In the genomic region with DNA sequence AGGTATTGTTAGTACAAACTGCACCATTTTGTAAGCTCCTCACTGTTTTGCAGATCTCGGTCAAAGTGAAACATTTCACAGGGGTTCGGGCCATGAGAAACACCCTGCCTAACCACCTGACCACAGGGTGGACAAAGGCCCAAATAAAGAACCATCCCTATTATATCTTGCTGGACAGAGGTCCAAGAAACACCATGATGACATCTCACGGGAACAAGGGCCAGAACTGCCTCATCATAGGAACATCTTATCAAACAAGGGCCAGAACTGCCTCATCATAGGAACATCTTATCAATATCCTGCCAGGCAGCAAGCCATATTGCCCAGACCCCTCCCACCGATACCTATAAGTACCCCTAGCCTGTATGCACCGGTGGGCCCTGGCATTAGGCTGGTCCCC, we compare ENCODE assay signal across 23 cellular contexts.
"Had no signal": no experiment of that assay in that cellular context is flagged by ENCODE, and none has a peak within 500 bp of the region (broad histone marks: within the 10 kb centered on the region; RNA-seq: fewer than 3 reads in every experiment).

No MANE protein-coding gene starts in this region.

- H3K9me3 ChIP-seq: colonic mucosa, esophagus squamous epithelium, left lung, lower lobe of right lung, ovary, stomach, thoracic aorta, transverse colon, upper lobe of right lung, uterus had no signal

- H3K27me3 ChIP-seq: colonic mucosa, left lung, ovary, stomach, transverse colon, upper lobe of right lung, uterus had no signal

- ATAC-seq: left lung; lower lobe of right lung; naive thymus-derived CD8-positive, alpha-beta T cell; sciatic nerve; stimulated activated effector memory CD8-positive, alpha-beta T cell treated with anti-CD3 and anti-CD28 coated beads, Interleukin-12 subunit alpha, Interleukin-12 subunit beta, amount 100 ng/mL, for 72 hours; upper lobe of right lung had no signal

- H3K4me1 ChIP-seq: colonic mucosa, esophagus squamous epithelium, left lung, lower lobe of right lung, transverse colon, uterus had no signal

- H3K36me3 ChIP-seq: colonic mucosa, esophagus squamous epithelium, left lung, lower lobe of right lung, ovary, stomach, thoracic aorta, transverse colon, upper lobe of right lung, uterus had no signal

- DNase-seq: colonic mucosa; effector memory CD4-positive, alpha-beta T cell; esophagus squamous epithelium; foreskin melanocyte; glutamatergic neuron; left lung; lower lobe of right lung; naive thymus-derived CD8-positive, alpha-beta T cell; nephron progenitor cell; occipital lobe; ovary; stimulated activated CD4-positive, alpha-beta T cell treated with anti-CD3 and anti-CD28 coated beads, Interleukin-12 subunit alpha, Interleukin-12 subunit beta, amount 100 ng/mL, for 4 hours; stimulated activated CD4-positive, alpha-beta T cell treated with anti-CD3 and anti-CD28 coated beads, Interleukin-2, amount 100 ng/mL, for 24 hours; stimulated activated CD4-positive, alpha-beta T cell treated with anti-CD3 and anti-CD28 coated beads, Interleukin-4, amount 100 ng/mL, for 24 hours; stimulated activated naive CD4-positive, alpha-beta T cell treated with Interleukin-2 at 50 U/mL for 16 hours; stomach; transverse colon; upper lobe of right lung; uterus had no signal

- H3K4me3 ChIP-seq: colonic mucosa, esophagus squamous epithelium, left lung, lower lobe of right lung, ovary, smooth muscle cell, stomach, thoracic aorta, transverse colon, upper lobe of right lung, uterus had no signal

- H3K27ac ChIP-seq: colonic mucosa, esophagus squamous epithelium, left lung, lower lobe of right lung, ovary, stomach, thoracic aorta, transverse colon, upper lobe of right lung, uterus had no signal

- H3K4me2 ChIP-seq: smooth muscle cell had no signal
